Comparison of ENCODE assay signal across 8 cellular contexts in the genomic region with DNA sequence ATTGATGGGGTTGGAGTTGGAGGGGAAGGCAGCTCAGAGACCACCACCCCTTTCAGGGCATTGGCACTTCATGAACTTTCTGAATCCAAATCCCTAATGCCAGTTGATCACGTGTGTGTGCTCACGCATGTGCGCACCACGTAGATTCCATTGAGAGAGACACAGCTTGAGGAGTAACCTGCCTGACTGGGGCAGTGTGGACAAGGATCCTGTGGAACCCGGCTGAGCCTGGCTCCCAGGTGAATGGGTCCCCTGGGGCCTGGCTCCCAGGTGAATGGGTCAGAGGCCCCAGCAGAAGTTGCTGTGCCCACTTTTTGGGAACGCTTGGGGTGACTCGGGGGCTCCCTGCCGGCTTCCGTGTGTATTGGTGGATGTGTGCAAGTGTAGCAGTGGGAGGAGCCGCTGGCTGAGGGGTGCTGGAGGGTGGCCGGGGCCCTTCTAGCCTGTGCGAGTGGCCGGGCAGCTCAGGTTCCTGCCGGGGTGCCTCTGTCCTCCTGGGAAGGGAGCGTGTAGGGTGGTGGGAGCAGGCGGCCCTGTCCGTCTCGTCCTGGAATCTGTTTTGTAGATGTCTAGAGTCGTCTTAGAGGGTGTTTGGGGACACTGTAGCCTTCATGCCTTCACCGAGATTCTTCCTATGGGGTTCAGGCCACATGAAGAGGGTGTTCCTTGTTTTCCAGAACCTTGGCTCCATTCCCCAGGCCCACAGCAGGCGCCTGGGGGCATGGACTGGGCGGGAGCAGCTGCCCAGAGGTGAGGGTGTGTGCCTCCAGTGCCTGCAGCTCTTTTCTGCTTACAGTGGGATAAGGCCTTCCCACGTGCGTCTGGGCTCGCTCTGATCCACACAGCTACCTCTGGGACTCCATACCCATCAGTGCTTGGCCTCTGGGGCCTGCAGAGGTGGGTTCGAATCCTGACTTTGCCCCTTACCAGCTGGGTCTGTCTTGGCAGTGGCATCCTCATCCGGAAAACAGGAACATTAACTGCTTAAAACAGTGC. TPM values are rescaled to one million over a fixed set of nuclear protein-coding genes. Genes with fewer than 3 reads are reported as not detected.
DNase-seq lines count a peak whose midpoint lies in the region; TF ChIP-seq lines count a peak whose summit lies in the region.

No MANE protein-coding gene starts in this region.

- TF ChIP-seq POLR2A in adrenal gland (IDR thresholded peaks at IDR 0.05) (no peak), testis (IDR thresholded peaks at IDR 0.05) (no peak)

- H3K4me3 Mint-ChIP-seq in activated CD4-positive, alpha-beta T cell treated with anti-CD3 and anti-CD28 coated beads, Interleukin-2, amount 10 ng/mL, durations not matched to agents 24 days and 14 days, result peak overlapping the region; percentile 87

- H3K27me3 ChIP-seq in adrenal gland, result no peaks in the 10 kb centered on the region
- no peaks in the 10 kb centered on the region for H3K27me3 ChIP-seq in testis

- DNase-seq in activated CD4-positive, alpha-beta T cell treated with anti-CD3 and anti-CD28 coated beads, Interleukin-2, amount 10 ng/mL, durations not matched to agents 24 days and 14 days, result no peak
- DNase-seq in activated CD4-positive, alpha-beta T cell treated with anti-CD3 and anti-CD28 coated beads, Interleukin-2, amount 50 U/mL, for 4 hours, result no peak
- DNase-seq in adrenal gland (peak in 1 of 7 donors; percentile 13), medulla oblongata (ENCODE audit: extremely low spot score) (peak; percentile 31), testis (no peak), OCI-M1 (lab: John Stamatoyannopoulos, UW) (no peak), NCI-H82 (lab: John Stamatoyannopoulos, UW) (no peak), NCI-H1694 treated with DMSO at 0.1 percent for 48 hours (lab: John Stamatoyannopoulos, UW) (no peak)

- peak overlapping the region; percentile 40 for H3K27ac Mint-ChIP-seq in activated CD4-positive, alpha-beta T cell treated with anti-CD3 and anti-CD28 coated beads, Interleukin-2, amount 10 ng/mL, durations not matched to agents 24 days and 14 days

- peaks cover 62% of the 10 kb centered on the region for H3K4me1 Mint-ChIP-seq in activated CD4-positive, alpha-beta T cell treated with anti-CD3 and anti-CD28 coated beads, Interleukin-2, amount 10 ng/mL, durations not matched to agents 24 days and 14 days

- H3K27ac ChIP-seq in adrenal gland (peak overlapping the region in 3 of 5 donors; percentile 61 to 93 (median 82)), testis (peak overlapping the region; percentile 55 to 85)

- H3K9me3 ChIP-seq in adrenal gland (replicated peaks in 1 of 3), result no peaks in the 10 kb centered on the region
- no peaks in the 10 kb centered on the region for H3K9me3 ChIP-seq in testis

- H3K4me1 ChIP-seq in adrenal gland (replicated peaks in 1 of 2), result peaks cover 25 to 56% of the 10 kb centered on the region in 2 donors
- H3K4me1 ChIP-seq in testis, result peaks cover 76% of the 10 kb centered on the region

- peaks cover 0 to 4% of the 10 kb centered on the region in 2 donors for H3K36me3 ChIP-seq in adrenal gland (replicated peaks in 1 of 2)
- no peaks in the 10 kb centered on the region for H3K36me3 ChIP-seq in testis (ENCODE audit: low read depth, missing control alignments)

- H3K9me3 Mint-ChIP-seq in activated CD4-positive, alpha-beta T cell treated with anti-CD3 and anti-CD28 coated beads, Interleukin-2, amount 10 ng/mL, durations not matched to agents 24 days and 14 days, result no peaks in the 10 kb centered on the region

- TF ChIP-seq CTCF in adrenal gland (IDR thresholded peaks at IDR 0.05) (no peak), testis (IDR thresholded peaks at IDR 0.05) (no peak)

- 80 to 90% (median 84%) methylated on average over 18 to 27 of the region's 27 CpGs for WGBS in adrenal gland, 4 donors
- WGBS in testis, 2 donors, result 65 to 73% methylated on average over 19 to 27 of the region's 27 CpGs

- no peaks in the 10 kb centered on the region for H3K27me3 Mint-ChIP-seq in activated CD4-positive, alpha-beta T cell treated with anti-CD3 and anti-CD28 coated beads, Interleukin-2, amount 10 ng/mL, durations not matched to agents 24 days and 14 days

- H3K36me3 Mint-ChIP-seq in activated CD4-positive, alpha-beta T cell treated with anti-CD3 and anti-CD28 coated beads, Interleukin-2, amount 10 ng/mL, durations not matched to agents 24 days and 14 days (ENCODE audit: low read depth), result peaks cover 66% of the 10 kb centered on the region

- H3K4me3 ChIP-seq in adrenal gland, result no peak overlapping the region
- no peak overlapping the region for H3K4me3 ChIP-seq in testis

- intact Hi-C loops in activated CD4-positive, alpha-beta T cell treated with anti-CD3 and anti-CD28 coated beads, Interleukin-2, amount 10 ng/mL, durations not matched to agents 24 days and 14 days (cut with micrococcal nuclease), result loop anchor here (5.0 to 10.0 kb wide), 5 partner anchors 927 to 1650 kb away; a partner anchor contains a TSS
- intact Hi-C loops in adrenal gland (cut with DNase I), result no loop called here
- intact Hi-C loops in testis (cut with DNase I; ENCODE audit: low total_unique reads), result loop anchor here (10.0 kb wide), 1 partner anchor 50 kb away; no protein-coding TSS in a partner anchor

RNA-seq across cellular contexts. Expression of a gene that starts 3.2 kb away (rescaled TPM):
- total RNA-seq in activated CD4-positive, alpha-beta T cell treated with anti-CD3 and anti-CD28 coated beads, Interleukin-2, amount 10 ng/mL, durations not matched to agents 24 days and 14 days, result 100 and 103 TPM in 2 replicates
- 10 to 100 TPM in 7 of 8 donors, 1 to 10 TPM in 1; 7.2 to 25.9 (median 14.1) TPM for total RNA-seq in adrenal gland
- polyA plus RNA-seq in adrenal gland, result 10 to 100 TPM in 2 of 3 donors, 1 to 10 TPM in 1; 3.0 to 24.1 (median 10.5) TPM
- 100 to 1,000 TPM; 108 to 114 TPM for total RNA-seq in testis
- polyA plus RNA-seq in testis (ENCODE audit: insufficient read depth, low read depth, low replicate concordance), result 69.6 TPM

RNA-seq across cellular contexts. Expression of a gene that starts 43.3 kb away (rescaled TPM):
- 58.2 and 63.4 TPM in 2 replicates for total RNA-seq in activated CD4-positive, alpha-beta T cell treated with anti-CD3 and anti-CD28 coated beads, Interleukin-2, amount 10 ng/mL, durations not matched to agents 24 days and 14 days
- 10 to 100 TPM; 14.4 to 25.9 (median 22.5) TPM for total RNA-seq in adrenal gland
- polyA plus RNA-seq in adrenal gland, result 10 to 100 TPM in 1 of 3 donors, 1 to 10 TPM in 2; 8.8 to 46.9 (median 9.7) TPM
- total RNA-seq in testis, result 100 to 1,000 TPM; 111 to 157 TPM
- polyA plus RNA-seq in testis (ENCODE audit: insufficient read depth, low read depth, low replicate concordance), result 292 TPM

Comparison
In these comparisons a context has a peak if more than half of its experiments do, and no peak if none do; other contexts are left out.
1. intact Hi-C loops: an anchor here in activated CD4-positive, alpha-beta T cell treated with anti-CD3 and anti-CD28 coated beads, Interleukin-2, amount 10 ng/mL, durations not matched to agents 24 days and 14 days (5.0 to 10.0 kb wide) and testis (10.0 kb wide); none called in adrenal gland.